9 cellular contexts compared by ENCODE assay signal in the genomic region with DNA sequence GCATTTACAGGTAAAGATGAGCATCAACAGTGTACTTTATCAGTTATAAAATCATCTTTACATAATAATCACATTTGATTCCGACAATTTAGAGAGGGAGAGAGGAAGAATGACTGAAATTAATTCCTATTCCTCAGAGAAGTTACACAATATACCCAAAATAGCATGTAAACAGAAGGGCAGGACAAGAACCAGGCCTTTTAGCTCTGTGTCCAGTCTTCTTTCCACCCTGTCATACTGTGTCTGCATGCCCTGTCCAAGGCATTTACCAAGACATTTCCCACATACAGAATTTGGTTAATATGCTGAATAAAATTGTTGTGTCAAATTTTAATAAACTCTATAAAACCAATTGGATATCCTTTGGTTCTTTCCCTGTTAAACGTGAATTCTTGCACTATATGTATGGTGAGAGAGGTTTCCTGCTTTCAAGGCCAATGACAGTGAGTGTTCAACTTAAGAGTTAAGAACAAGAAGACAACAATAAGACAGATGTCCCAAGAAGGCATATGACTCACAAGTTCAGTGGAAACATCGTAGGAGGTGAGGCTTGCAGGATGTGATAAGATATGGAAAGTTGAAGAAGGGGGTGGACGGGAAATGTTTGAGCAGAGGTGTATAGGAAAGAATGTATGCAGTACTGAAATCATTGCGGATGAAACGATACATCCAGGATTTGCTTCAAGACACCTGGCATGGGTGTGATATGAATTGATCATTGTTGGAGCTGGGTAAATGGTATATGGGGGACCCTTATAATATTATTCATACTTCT. TPM values are rescaled to one million over a fixed set of nuclear protein-coding genes. Genes with fewer than 3 reads are reported as not detected.
DNase-seq lines count a peak whose midpoint lies in the region; ATAC-seq, FAIRE-seq and TF ChIP-seq lines count a peak whose summit lies in the region.
"Had no signal": no experiment of that assay in that cellular context is flagged by ENCODE, and none has a peak within 500 bp of the region (broad histone marks: within the 10 kb centered on the region; RNA-seq: fewer than 3 reads in every experiment).

No MANE protein-coding gene starts in this region.

- 44 to 56% (median 48%) methylated on average over 6 of the region's 6 CpGs for WGBS in heart left ventricle, 4 donors
- 64 to 71% methylated on average over 6 of the region's 6 CpGs for WGBS in tibial nerve, 2 donors
- WGBS in gastroesophageal sphincter (ENCODE audit: low coverage in 1 of 2), 2 donors = 54 to 62% methylated on average over 6 of the region's 6 CpGs

- intact Hi-C loops in heart left ventricle (cut with DNase I) (no loop called here), Right ventricle myocardium inferior (cut with DNase I) (no loop called here), left lung (cut with DNase I) (no loop called here)

- DNase-seq in heart left ventricle = no peak
- DNase-seq in Right ventricle myocardium inferior (ENCODE audit: missing footprints) = no peak
- DNase-seq in activated naive CD4-positive, alpha-beta T cell treated with anti-CD3 and anti-CD28 coated beads, Interleukin-2, amount 50 U/mL, for 16 hours = peak; percentile 49
- no peak for DNase-seq in left lung
- DNase-seq in tibial nerve (ENCODE audit: low spot score in 2 of 2) = no peak
- no peak for DNase-seq in RCC 7860 (ENCODE audit: low spot score)
- DNase-seq: naive B cell had no signal

- ATAC-seq in heart left ventricle = peak; percentile 67 to 80 (median 70)
- ATAC-seq in Right ventricle myocardium inferior = no peak
- ATAC-seq in left lung = peak; percentile 39
- ATAC-seq in gastroesophageal sphincter = no peak
- ATAC-seq in GM21825 (IDR thresholded peaks at IDR 0.05; ENCODE audit: unreplicated experiment) = no peak

- H3K4me3 ChIP-seq in heart left ventricle = no peak overlapping the region
- no peak overlapping the region for H3K4me3 ChIP-seq in left lung
- no peak overlapping the region for H3K4me3 ChIP-seq in tibial nerve
- H3K4me3 ChIP-seq in gastroesophageal sphincter = no peak overlapping the region

- TF ChIP-seq CTCF in heart left ventricle (IDR thresholded peaks at IDR 0.05) (no peak), left lung (IDR thresholded peaks at IDR 0.05) (no peak), tibial nerve (IDR thresholded peaks at IDR 0.05) (no peak), gastroesophageal sphincter (IDR thresholded peaks at IDR 0.05) (no peak)

- TF ChIP-seq POLR2A in heart left ventricle (IDR thresholded peaks at IDR 0.05) (no peak), tibial nerve (IDR thresholded peaks at IDR 0.05) (no peak), gastroesophageal sphincter (IDR thresholded peaks at IDR 0.05) (no peak)

- H3K36me3 ChIP-seq in heart left ventricle = no peaks in the 10 kb centered on the region
- no peaks in the 10 kb centered on the region for H3K36me3 ChIP-seq in left lung
- H3K36me3 ChIP-seq in tibial nerve = no peaks in the 10 kb centered on the region
- no peaks in the 10 kb centered on the region for H3K36me3 ChIP-seq in gastroesophageal sphincter

- H3K27me3 ChIP-seq in heart left ventricle (no peaks in the 10 kb centered on the region), left lung (no peaks in the 10 kb centered on the region), tibial nerve (no peaks in the 10 kb centered on the region), gastroesophageal sphincter (no peaks in the 10 kb centered on the region)

- peaks cover 3 to 55% (median 37%) of the 10 kb centered on the region in 12 donors for H3K4me1 ChIP-seq in heart left ventricle
- H3K4me1 ChIP-seq in left lung = peaks cover 0 to 46% of the 10 kb centered on the region in 2 donors
- H3K4me1 ChIP-seq in tibial nerve = peaks cover 0 to 61% (median 28%) of the 10 kb centered on the region in 4 donors
- peaks cover 0 to 26% (median 5%) of the 10 kb centered on the region in 3 donors for H3K4me1 ChIP-seq in gastroesophageal sphincter

- no peak for FAIRE-seq in RCC 7860 (lab: Jason Lieb, UNC)

- H3K27ac ChIP-seq in heart left ventricle = peak overlapping the region in 5 of 12 donors; percentile 6 to 64 (median 28)
- no peak overlapping the region for H3K27ac ChIP-seq in left lung
- H3K27ac ChIP-seq in tibial nerve = peak overlapping the region; percentile 12 to 78 (median 42)
- H3K27ac ChIP-seq in gastroesophageal sphincter = no peak overlapping the region

- H3K9me3 ChIP-seq in heart left ventricle (no peaks in the 10 kb centered on the region), left lung (no peaks in the 10 kb centered on the region), tibial nerve (no peaks in the 10 kb centered on the region), gastroesophageal sphincter (no peaks in the 10 kb centered on the region)

- peak in 1 of 2 donors; percentile 15 for TF ChIP-seq EP300 in tibial nerve (IDR thresholded peaks at IDR 0.05)
- TF ChIP-seq EP300 in gastroesophageal sphincter (IDR thresholded peaks at IDR 0.05) = no peak

RNA-seq across cellular contexts. Expression of a gene that starts 20.8 kb away (rescaled TPM):
- 10 to 100 TPM in 1 of 9 donors, 1 to 10 TPM in 8; 3.4 to 10.4 (median 5.0) TPM for total RNA-seq in heart left ventricle
- polyA plus RNA-seq in heart left ventricle = 1 to 10 TPM in 1 of 2 donors, under 1 TPM in 1; 0.91 to 4.7 TPM
- total RNA-seq in Right ventricle myocardium inferior = 3.8 TPM
- total RNA-seq in left lung = 10 to 100 TPM; 20.9 to 22.5 TPM
- 10 to 100 TPM; 27.1 to 48.0 (median 35.1) TPM for total RNA-seq in tibial nerve
- 1 to 10 TPM; 3.5 to 6.9 (median 5.0) TPM for total RNA-seq in gastroesophageal sphincter

Comparison
In these comparisons a context has a peak if more than half of its experiments do, and no peak if none do; other contexts are left out.
1. ATAC-seq: peak in heart left ventricle (4 of 4) and left lung (single experiment); none in Right ventricle myocardium inferior (single experiment), gastroesophageal sphincter (single experiment) and GM21825 (single experiment).
2. H3K27ac ChIP-seq: peak in tibial nerve (4 of 4); none in left lung (0 of 2) and gastroesophageal sphincter (0 of 4).